8 cellular contexts compared by ENCODE assay signal in the genomic region with DNA sequence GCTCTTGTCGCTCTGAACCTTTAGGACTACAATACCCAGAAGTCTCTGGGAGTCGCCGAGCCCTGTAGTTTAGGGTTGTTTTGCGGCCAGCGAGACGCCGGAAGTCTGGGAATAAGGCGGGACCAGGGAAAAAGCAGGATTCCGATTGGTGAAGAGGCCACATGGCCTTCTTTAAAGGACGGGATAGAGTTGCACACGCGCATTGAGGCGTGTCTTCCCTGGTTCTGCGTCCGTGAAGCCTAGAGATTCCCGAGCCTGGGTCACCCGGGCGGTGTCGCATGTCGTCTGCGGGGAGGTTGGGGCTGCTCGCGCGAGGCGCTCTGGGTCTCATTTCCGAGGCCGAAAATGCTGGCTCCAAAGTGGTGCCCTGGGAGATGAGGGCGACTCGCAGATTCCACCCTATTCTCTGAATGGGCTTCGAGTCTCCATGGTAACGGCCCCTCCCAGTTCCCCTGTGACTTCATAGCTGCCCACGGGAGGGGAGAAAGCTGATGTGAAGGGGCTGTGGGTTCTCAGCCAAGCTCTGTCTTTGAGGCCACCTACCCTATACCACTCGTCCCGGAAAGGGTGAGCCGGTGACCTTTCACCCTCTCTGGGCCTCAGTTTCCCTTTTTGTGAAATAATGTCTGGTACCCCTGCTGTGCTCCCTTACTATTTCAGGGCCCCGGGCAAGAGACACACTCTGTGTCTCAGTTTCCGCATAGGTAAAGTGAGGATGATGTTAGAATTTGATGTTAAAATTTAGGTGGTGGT. TPM values are rescaled to one million over a fixed set of nuclear protein-coding genes. Genes with fewer than 3 reads are reported as not detected.
A peak's percentile ranks its signal among the peaks of the same experiment; 100 is the strongest.
DNase-seq lines count a peak whose midpoint lies in the region; ATAC-seq, FAIRE-seq and TF ChIP-seq lines count a peak whose summit lies in the region.

No MANE protein-coding gene starts in this region.

- H3K4me3 Mint-ChIP-seq in naive thymus-derived CD8-positive, alpha-beta T cell, result peak overlapping the region; percentile 87 to 99 (median 95)
- peak overlapping the region; percentile 93 to 94 for H3K4me3 Mint-ChIP-seq in stimulated activated naive B cell treated with anti-CD40 and anti-IgM and Interleukin-4, amounts not matched to agents 10 μg/mL and 1 μg/mL and 100 μg/mL, for 72 hours

- peak; percentile 78 to 83 for ATAC-seq in naive thymus-derived CD8-positive, alpha-beta T cell
- ATAC-seq in stimulated activated naive B cell treated with anti-CD40 and anti-IgM and Interleukin-4, amounts not matched to agents 10 μg/mL and 1 μg/mL and 100 μg/mL, for 72 hours (replicated peaks), result peak; percentile 75 to 77

- H3K4me1 Mint-ChIP-seq in naive thymus-derived CD8-positive, alpha-beta T cell, result peaks cover 6 to 30% (median 26%) of the 10 kb centered on the region in 4 donors
- H3K4me1 Mint-ChIP-seq in stimulated activated naive B cell treated with anti-CD40 and anti-IgM and Interleukin-4, amounts not matched to agents 10 μg/mL and 1 μg/mL and 100 μg/mL, for 72 hours, result peaks cover 11 to 30% of the 10 kb centered on the region in 2 donors

- peak; percentile 41 for FAIRE-seq in H54 (lab: Jason Lieb, UNC)

- CTCF ChIA-PET in RWPE1 (lab: Yijun Ruan, JAX), result interaction anchor here (1.0 to 1.2 kb wide), 2 partner anchors 62 to 683 kb away, joined by 3 to 8 read pairs; no protein-coding TSS in a partner anchor

- peak overlapping the region; percentile 95 for H3K27ac ChIP-seq in RWPE1

- no peak for TF ChIP-seq CTCF in RWPE1 (conservative IDR thresholded peaks at IDR 0.05; ENCODE audit: low read depth)

- POLR2A ChIA-PET in RWPE1 (lab: Yijun Ruan, JAX; ENCODE audit: low non-redundant PET), result interaction anchor here (0.6 kb wide), 2 partner anchors 34 to 220 kb away, joined by 3 to 10 read pairs; no protein-coding TSS in a partner anchor
- POLR2A ChIA-PET in naive thymus-derived CD8-positive, alpha-beta T cell (lab: Charles Lee), result interaction anchor here (0.6 to 2.4 kb wide), 8 partner anchors 53 to 925 kb away, joined by 3 to 21 read pairs (median 4); partner anchors contain the start of genes U2AF2, ZNF444, ZNF582 and ZNF787

- no peaks in the 10 kb centered on the region for H3K9me3 Mint-ChIP-seq in naive thymus-derived CD8-positive, alpha-beta T cell
- H3K9me3 Mint-ChIP-seq in stimulated activated naive B cell treated with anti-CD40 and anti-IgM and Interleukin-4, amounts not matched to agents 10 μg/mL and 1 μg/mL and 100 μg/mL, for 72 hours, result peaks cover 0 to 2% of the 10 kb centered on the region in 2 donors

- DNase-seq in EL, result peak; percentile 98
- DNase-seq in H54 (ENCODE audit: insufficient read length, low spot score), result peak; percentile 98
- peak; percentile 95 for DNase-seq in LoVo (ENCODE audit: low spot score)
- DNase-seq in RWPE1 (ENCODE audit: low spot score), result peak; percentile 99
- peak; percentile 84 for DNase-seq in activated T-helper 9 cell treated with anti-CD3 and anti-CD28 coated beads, Interleukin-2, amount 50 U/mL, for 16 hours (ENCODE audit: low read depth)
- peak; percentile 99 for DNase-seq in fibroblast of peridontal ligament (ENCODE audit: extremely low read depth)
- peak; percentile 69 to 98 (median 92) for DNase-seq in naive thymus-derived CD8-positive, alpha-beta T cell
- peak; percentile 91 for DNase-seq in stimulated activated naive B cell treated with anti-CD40 and anti-IgM and Interleukin-4, amounts not matched to agents 10 μg/mL and 1 μg/mL and 100 μg/mL, for 72 hours

- no peaks in the 10 kb centered on the region for H3K27me3 Mint-ChIP-seq in naive thymus-derived CD8-positive, alpha-beta T cell
- H3K27me3 Mint-ChIP-seq in stimulated activated naive B cell treated with anti-CD40 and anti-IgM and Interleukin-4, amounts not matched to agents 10 μg/mL and 1 μg/mL and 100 μg/mL, for 72 hours, result no peaks in the 10 kb centered on the region

- TF ChIP-seq POLR2A in H54 (IDR thresholded peaks at IDR 0.05; ENCODE audit: low read depth, low read length), result peak; percentile 80

- peaks cover 0 to 8% (median 7%) of the 10 kb centered on the region in 3 donors for H3K36me3 Mint-ChIP-seq in naive thymus-derived CD8-positive, alpha-beta T cell
- H3K36me3 Mint-ChIP-seq in stimulated activated naive B cell treated with anti-CD40 and anti-IgM and Interleukin-4, amounts not matched to agents 10 μg/mL and 1 μg/mL and 100 μg/mL, for 72 hours, result peaks cover 7 to 18% of the 10 kb centered on the region in 2 donors

- H3K27ac Mint-ChIP-seq in naive thymus-derived CD8-positive, alpha-beta T cell, result peak overlapping the region; percentile 98 to 99 (median 99)
- peak overlapping the region; percentile 99 for H3K27ac Mint-ChIP-seq in stimulated activated naive B cell treated with anti-CD40 and anti-IgM and Interleukin-4, amounts not matched to agents 10 μg/mL and 1 μg/mL and 100 μg/mL, for 72 hours

RNA-seq across cellular contexts. Expression of gene ZSCAN5A, which starts 0.6 kb away (rescaled TPM):
- total RNA-seq in naive thymus-derived CD8-positive, alpha-beta T cell, result 10 to 100 TPM; 12.3 to 12.4 TPM
- 1 to 10 TPM; 7.4 to 8.9 (median 7.4) TPM for polyA plus RNA-seq in naive thymus-derived CD8-positive, alpha-beta T cell

RNA-seq across cellular contexts. Expression of gene EDDM13, which starts 42.7 kb away (rescaled TPM):
- not detected for total RNA-seq in naive thymus-derived CD8-positive, alpha-beta T cell
- polyA plus RNA-seq in naive thymus-derived CD8-positive, alpha-beta T cell, result 1 to 10 TPM in 2 of 3 donors, not detected in 1; 1.5 to 3.0 TPM

Comparison
In these comparisons a context has a peak if more than half of its experiments do, and no peak if none do; other contexts are left out.
1. Peak in every context shown above with its lines: DNase-seq, ATAC-seq and H3K27ac ChIP-seq.